13 cellular contexts compared by ENCODE assay signal in the genomic region with DNA sequence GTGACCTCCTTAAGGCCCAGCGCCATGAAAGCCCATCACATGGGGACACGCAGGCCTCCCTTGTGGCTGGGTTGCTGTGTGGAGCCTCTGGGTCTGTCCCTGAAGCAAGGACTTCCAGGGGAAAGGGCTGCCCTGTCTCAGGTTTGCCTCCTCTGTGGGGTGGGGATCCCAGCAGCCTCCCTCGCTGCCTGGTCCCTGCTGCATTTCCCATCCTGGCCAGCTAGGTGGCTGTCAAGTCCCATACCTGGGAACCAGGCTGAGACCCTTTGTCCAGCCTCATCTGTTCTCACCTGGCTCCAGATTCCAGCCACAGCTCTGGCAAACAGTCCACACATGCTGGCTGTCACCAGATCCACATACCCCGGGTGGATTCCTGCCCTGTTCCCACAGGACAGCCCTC. TPM values are rescaled to one million over a fixed set of nuclear protein-coding genes. Genes with fewer than 3 reads are reported as not detected.
A peak's percentile ranks its signal among the peaks of the same experiment; 100 is the strongest.
DNase-seq lines count a peak whose midpoint lies in the region; ATAC-seq and TF ChIP-seq lines count a peak whose summit lies in the region.
"Not testable (repeated sequence)": the region's sequence is repeated elsewhere in the genome, so short reads cannot be mapped to it uniquely, and the experiment has no call there.
"Had no signal": no experiment of that assay in that cellular context is flagged by ENCODE, and none has a peak within 500 bp of the region (broad histone marks: within the 10 kb centered on the region; RNA-seq: fewer than 3 reads in every experiment).

No MANE protein-coding gene starts in this region.

- H2BK15ac ChIP-seq in mesendoderm (replicated peaks; ENCODE audit: low read depth) = not testable (repeated sequence)

- H3K27ac ChIP-seq in GM23338 (ENCODE audit: low read depth); OCI-LY7 (ENCODE audit: low read depth, low read length, poor library complexity, severe bottlenecking); foreskin keratinocyte; mesendoderm (ENCODE audit: low read depth, low read length); stomach: not testable (repeated sequence)

- not testable (repeated sequence) for H3K9me2 ChIP-seq in GM23338 (ENCODE audit: insufficient read depth); OCI-LY7 (ENCODE audit: insufficient read depth, low read length)

- H3K4me1 Mint-ChIP-seq in GM23338 = not testable (repeated sequence)

- not testable (repeated sequence) for H3K23ac ChIP-seq in mesendoderm (ENCODE audit: low read length)

- not testable (repeated sequence) for H4K20me1 ChIP-seq in GM23338 (replicated peaks; ENCODE audit: insufficient read depth); OCI-LY7 (ENCODE audit: insufficient read depth, low read length)

- whole genome bisulfite sequencing in mesendoderm (ENCODE audit: extremely low coverage, insufficient coverage, low lambda C conversion rate) = no CpG with 5 or more reads among the region's 4 CpGs
- 27 to 46% (median 39%) methylated on average over 2 to 4 of the region's 4 CpGs for whole genome bisulfite sequencing in stomach, 5 donors

- not testable (repeated sequence) for BruUV-seq in OCI-LY7 (replicated peaks; lab: Mats Ljungman, UMichigan)

- not testable (repeated sequence) for H3F3A ChIP-seq in GM23338 (replicated peaks; ENCODE audit: low read depth)

- not testable (repeated sequence) for H3K27me3 Mint-ChIP-seq in GM23338 (ENCODE audit: insufficient read depth, low read depth, poor library complexity)

- not testable (repeated sequence) for H3K9me3 ChIP-seq in OCI-LY7 (ENCODE audit: low read length); stomach

- H3K9me3 Mint-ChIP-seq in GM23338 = not testable (repeated sequence)

- not testable (repeated sequence) for H3K4me1 ChIP-seq in GM23338 (ENCODE audit: insufficient read depth); OCI-LY7 (ENCODE audit: insufficient read depth, low read length, poor library complexity, severe bottlenecking); foreskin keratinocyte; mesendoderm (ENCODE audit: control insufficient read depth, low read depth, low read length); stomach

- H2AFZ ChIP-seq in GM23338 = peak overlapping the region; percentile 97; the same call in 1 of the 2 replicates
- H2AFZ ChIP-seq in OCI-LY7 (ENCODE audit: low read length) = not testable (repeated sequence)

- H2BK5ac ChIP-seq in mesendoderm (ENCODE audit: low read length) = not testable (repeated sequence)

- H2AK5ac ChIP-seq in mesendoderm (ENCODE audit: low read length) = not testable (repeated sequence)

- H3K27me3 ChIP-seq in GM23338 (ENCODE audit: insufficient read depth); foreskin keratinocyte; mesendoderm (ENCODE audit: insufficient read depth, low read length, poor library complexity): not testable (repeated sequence)
- H3K27me3 ChIP-seq in stomach = peaks cover 0 to 23% (median 0%) of the 10 kb centered on the region in 3 donors

- ATAC-seq in GM23338 = peak; percentile 97
- peak; percentile 65 for ATAC-seq in foreskin keratinocyte

- H3K4me3 ChIP-seq in GM23338; LNCaP clone FGC (ENCODE audit: low read depth, low read length); OCI-LY7 (ENCODE audit: low read depth, low read length, poor library complexity, severe bottlenecking); astrocyte of the spinal cord (ENCODE audit: low read depth, low read length); mesendoderm (ENCODE audit: low read length); stomach: not testable (repeated sequence)

- not testable (repeated sequence) for H3K79me1 ChIP-seq in mesendoderm (ENCODE audit: low read length)

- TF ChIP-seq EP300 in stomach (IDR thresholded peaks at IDR 0.05) = not testable (repeated sequence)

- H2BK120ac ChIP-seq in mesendoderm (ENCODE audit: low read depth, low read length) = not testable (repeated sequence)

- TF ChIP-seq CTCF in GM23338 (conservative IDR thresholded peaks at IDR 0.05; ENCODE audit: low read depth in 2 of 2) (peak in 1 of 2 experiments; percentile 77; a peak in 2 of 4 replicates), LNCaP clone FGC (IDR thresholded peaks at IDR 0.05; ENCODE audit: control insufficient read depth, extremely low read depth, insufficient read depth) (peak; percentile 66), OCI-LY7 (conservative IDR thresholded peaks at IDR 0.05; ENCODE audit: low read length) (peak; percentile 42; the same call in 1 of the 2 replicates), astrocyte of the spinal cord (IDR thresholded peaks at IDR 0.05; ENCODE audit: low read depth, low read length) (peak; percentile 28), foreskin keratinocyte (conservative IDR thresholded peaks at IDR 0.05) (peak; percentile 58), stomach (IDR thresholded peaks at IDR 0.05) (peak in 4 of 7 experiments; percentile 16 to 21 (median 19))

- not testable (repeated sequence) for TF ChIP-seq POLR2A in stomach (IDR thresholded peaks at IDR 0.05)

- H4K8ac ChIP-seq in mesendoderm (ENCODE audit: low read depth, low read length) = not testable (repeated sequence)

- not testable (repeated sequence) for H3K36me3 ChIP-seq in GM23338 (ENCODE audit: insufficient read depth); OCI-LY7 (ENCODE audit: insufficient read depth, low read length); mesendoderm (ENCODE audit: control insufficient read depth, insufficient read depth, low read length); stomach

- CTCF ChIA-PET in OCI-LY7 (lab: Charles Lee; ENCODE audit: unreplicated experiment) = not testable (repeated sequence)

- peak overlapping the region; percentile 34 for H3K56ac ChIP-seq in mesendoderm (ENCODE audit: low read length)

- not testable (repeated sequence) for H3K4ac ChIP-seq in mesendoderm (ENCODE audit: low read depth, low read length)

- not testable (repeated sequence) for H3K9ac ChIP-seq in mesendoderm (ENCODE audit: low read length)

- not testable (repeated sequence) for H3K36me3 Mint-ChIP-seq in GM23338 (ENCODE audit: low read depth)

- not testable (repeated sequence) for H3K4me3 Mint-ChIP-seq in GM23338

- not testable (repeated sequence) for H3K18ac ChIP-seq in mesendoderm (ENCODE audit: low read length)

- POLR2A ChIA-PET in OCI-LY7 (lab: Charles Lee) = not testable (repeated sequence)

- intact Hi-C loops in OCI-LY7 (cut with micrococcal nuclease; ENCODE audit: unreplicated experiment); stomach (cut with DNase I; ENCODE audit: low total_unique reads): not testable (repeated sequence)

- DNase-seq in ELF-1 (ENCODE audit: low read depth, low spot score) = peak; percentile 76
- DNase-seq in GM23338 (ENCODE audit: low spot score) = peak; percentile 80
- not testable (repeated sequence) for DNase-seq in LNCaP clone FGC (ENCODE audit: low read depth); astrocyte of the spinal cord (ENCODE audit: low read depth, low spot score); foreskin keratinocyte; stomach
- peak; percentile 20 for DNase-seq in OCI-LY7 (ENCODE audit: low spot score)
- peak; percentile 71 for DNase-seq in mesendoderm

- H3K79me2 ChIP-seq in GM23338 (replicated peaks; ENCODE audit: insufficient read depth); OCI-LY7 (ENCODE audit: insufficient read depth, low read depth, low read length); mesendoderm (ENCODE audit: control insufficient read depth, insufficient read depth, low read length): not testable (repeated sequence)

- not testable (repeated sequence) for H3K27ac Mint-ChIP-seq in GM23338

- in situ Hi-C loops in astrocyte of the spinal cord (cut with HindIII; ENCODE audit: low sequenced_read_pairs) = not testable (repeated sequence)

- not testable (repeated sequence) for H4K5ac ChIP-seq in mesendoderm (ENCODE audit: low read length)

- H3K4me2 ChIP-seq in GM23338; OCI-LY7 (ENCODE audit: low read length); mesendoderm (ENCODE audit: low read length): not testable (repeated sequence)

RNA-seq across cellular contexts. Expression of a gene that starts 32.7 kb away (rescaled TPM):
- 6.5 and 8.0 TPM in 2 replicates for total RNA-seq in GM23338 (2014; rRNA removed; shearing (Covaris generic))
- polyA plus RNA-seq in GM23338 (2016; fragmentation: Nextera tagmentation; extraction: Ambion mirVana) (0.97 and 1.3 TPM in 2 replicates), foreskin keratinocyte (not detected in 2 replicates), stomach (1 to 10 TPM in 1 of 3 donors, under 1 TPM in 2; 0.23 to 1.1 (median 0.31) TPM)
- not detected in 2 replicates for total RNA-seq in OCI-LY7 (2014; rRNA removed; shearing (Covaris generic))
- total RNA-seq in OCI-LY7 (2022) (not detected in 2 replicates), foreskin keratinocyte (not detected in 2 replicates), stomach (not detected)
- polyA plus RNA-seq in mesendoderm (2013, experiment 1 of 2) = 0.60 TPM
- 0.76 TPM for polyA plus RNA-seq in mesendoderm (2013, experiment 2 of 2)
- total RNA-seq: dermis blood vessel endothelial cell; LHCN-M2; naive thymus-derived CD4-positive, alpha-beta T cell; subcutaneous adipose tissue had no signal
- polyA plus RNA-seq: CD14-positive monocyte; naive thymus-derived CD4-positive, alpha-beta T cell had no signal

RNA-seq across cellular contexts. Expression of a gene that starts 51.5 kb away (rescaled TPM):
- total RNA-seq in GM23338 (2014; rRNA removed; shearing (Covaris generic)) = 38.9 and 42.3 TPM in 2 replicates
- polyA plus RNA-seq in GM23338 (2016; fragmentation: Nextera tagmentation; extraction: Ambion mirVana) (70.0 and 73.7 TPM in 2 replicates), foreskin keratinocyte (177 and 190 TPM in 2 replicates), stomach (100 to 1,000 TPM; 171 to 208 (median 181) TPM)
- 87.8 and 93.9 TPM in 2 replicates for total RNA-seq in OCI-LY7 (2014; rRNA removed; shearing (Covaris generic))
- total RNA-seq in OCI-LY7 (2022) (164 and 199 TPM in 2 replicates), foreskin keratinocyte (168 and 187 TPM in 2 replicates), stomach (100 to 1,000 TPM in 3 of 5 donors, 10 to 100 TPM in 2; 91.4 to 293 (median 109) TPM)
- polyA plus RNA-seq in mesendoderm (2013, experiment 1 of 2) = 235 TPM
- 239 TPM for polyA plus RNA-seq in mesendoderm (2013, experiment 2 of 2)
